In the genomic region with DNA sequence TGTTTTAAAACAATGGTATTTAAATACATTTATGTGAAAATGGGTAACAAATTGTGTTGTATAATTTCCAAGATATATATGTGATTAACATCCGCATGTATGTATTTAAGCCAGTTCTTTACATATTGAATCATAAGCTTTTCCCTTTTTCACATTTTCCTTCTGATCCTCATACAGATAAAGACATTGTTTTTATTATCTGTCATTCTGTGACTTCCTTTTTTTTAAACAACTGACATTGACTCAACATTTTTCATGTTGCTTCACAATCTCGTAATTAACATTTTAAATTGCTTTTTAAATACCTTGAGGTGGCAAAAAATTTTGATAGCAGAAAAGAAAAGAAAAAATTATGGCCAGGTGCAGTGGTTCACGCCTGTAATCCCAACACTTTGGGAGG, we compare ENCODE assay signal across 10 cellular contexts. TPM values are rescaled to one million over a fixed set of nuclear protein-coding genes. Genes with fewer than 3 reads are reported as not detected.
DNase-seq lines count a peak whose midpoint lies in the region; ATAC-seq and TF ChIP-seq lines count a peak whose summit lies in the region.
"Had no signal": no experiment of that assay in that cellular context is flagged by ENCODE, and none has a peak within 500 bp of the region (broad histone marks: within the 10 kb centered on the region; RNA-seq: fewer than 3 reads in every experiment).

No MANE protein-coding gene starts in this region.

- peak overlapping the region; percentile 91 for H3K4me3 ChIP-seq in WI38 (ENCODE audit: low read depth, low read length)
- H3K4me3 ChIP-seq in hepatocyte: peak overlapping the region; percentile 68
- peak overlapping the region; percentile 85 for H3K4me3 ChIP-seq in thoracic aorta
- H3K4me3 ChIP-seq in H7 (ENCODE audit: insufficient read depth, low read depth, low read length): no peak overlapping the region

- no peak for DNase-seq in activated T-cell treated with anti-CD3 and anti-CD28 coated beads, Interleukin-2, amount 50 U/mL, for 24 hours
- no peak for DNase-seq in activated T-cell treated with anti-CD3 and anti-CD28 coated beads, Interleukin-2, amount 50 U/mL, for 48 hours
- DNase-seq in hepatocyte (ENCODE audit: low spot score): no peak
- no peak for DNase-seq in thoracic aorta (ENCODE audit: low spot score)
- no peak for DNase-seq in H7
- DNase-seq: cortex of kidney had no signal

- 92% methylated on average over 3 of the region's 3 CpGs for WGBS in hepatocyte (ENCODE audit: low lambda C conversion rate, missing lambda C conversion rate)

- peaks cover 4% of the 10 kb centered on the region for H4K20me1 ChIP-seq in hepatocyte (ENCODE audit: insufficient read depth, poor library complexity, severe bottlenecking)

- peaks cover 41% of the 10 kb centered on the region for H3K4me1 Mint-ChIP-seq in activated T-cell treated with anti-CD3 and anti-CD28 coated beads, Interleukin-2, amount 50 U/mL, for 24 hours (ENCODE audit: low read depth)

- H3K9me3 ChIP-seq in hepatocyte (ENCODE audit: low read depth) (no peaks in the 10 kb centered on the region), thoracic aorta (no peaks in the 10 kb centered on the region)
- H3K9me3 ChIP-seq: pancreas had no signal

- peak overlapping the region; percentile 78 for H3K4me2 ChIP-seq in hepatocyte

- H3K9me3 Mint-ChIP-seq in activated T-cell treated with anti-CD3 and anti-CD28 coated beads, Interleukin-2, amount 50 U/mL, for 24 hours: no peaks in the 10 kb centered on the region

- TF ChIP-seq CTCF in WI38 (IDR thresholded peaks at IDR 0.05; ENCODE audit: low read depth, low read length) (no peak), hepatocyte (IDR thresholded peaks at IDR 0.05; ENCODE audit: poor library complexity) (no peak), thoracic aorta (IDR thresholded peaks at IDR 0.05) (no peak)

- H3K4me1 ChIP-seq in hepatocyte (ENCODE audit: insufficient read depth) (peaks cover 7% of the 10 kb centered on the region), thoracic aorta (ENCODE audit: control insufficient read depth in 1 of 2, low read depth in 2 of 2) (peaks cover 10 to 18% of the 10 kb centered on the region in 2 donors)

- H3K27ac Mint-ChIP-seq in activated T-cell treated with anti-CD3 and anti-CD28 coated beads, Interleukin-2, amount 50 U/mL, for 24 hours: no peak overlapping the region

- H3K4me3 Mint-ChIP-seq in activated T-cell treated with anti-CD3 and anti-CD28 coated beads, Interleukin-2, amount 50 U/mL, for 24 hours: peak overlapping the region; percentile 90

- H2AFZ ChIP-seq in hepatocyte: no peak overlapping the region

- no peaks in the 10 kb centered on the region for H3K27me3 Mint-ChIP-seq in activated T-cell treated with anti-CD3 and anti-CD28 coated beads, Interleukin-2, amount 50 U/mL, for 24 hours

- peak overlapping the region; percentile 98 for H3K27ac ChIP-seq in hepatocyte
- peak overlapping the region in 1 of 2 donors; percentile 97 for H3K27ac ChIP-seq in thoracic aorta

- H3K79me2 ChIP-seq in hepatocyte: peaks cover 31% of the 10 kb centered on the region

- H3K27me3 ChIP-seq in hepatocyte: no peaks in the 10 kb centered on the region
- H3K27me3 ChIP-seq in thoracic aorta (replicated peaks; ENCODE audit: insufficient read depth): no peaks in the 10 kb centered on the region
- H3K27me3 ChIP-seq in H7 (ENCODE audit: control insufficient read depth, insufficient read depth, low read length): peaks cover 3% of the 10 kb centered on the region; the same call in 1 of the 2 replicates
- H3K27me3 ChIP-seq: pancreas had no signal

- ATAC-seq in thoracic aorta (ENCODE audit: insufficient number of reproducible peaks, low FRiP score, low read depth) (no peak), HG03097 (IDR thresholded peaks at IDR 0.05; ENCODE audit: low FRiP score, unreplicated experiment) (no peak)
- ATAC-seq in activated CD4-positive, CD25-positive, alpha-beta regulatory T cell treated with anti-CD3 and anti-CD28 coated beads, Interleukin-2, amount 50 U/mL, for 24 hours: no peak

- H3K36me3 ChIP-seq in hepatocyte (replicated peaks; ENCODE audit: insufficient read depth, low read depth) (no peaks in the 10 kb centered on the region), thoracic aorta (no peaks in the 10 kb centered on the region), H7 (replicated peaks; ENCODE audit: control insufficient read depth, insufficient read depth, low read length) (no peaks in the 10 kb centered on the region)

- no peaks in the 10 kb centered on the region for H3K9me2 ChIP-seq in hepatocyte (replicated peaks; ENCODE audit: insufficient read depth)

- H3K36me3 Mint-ChIP-seq in activated T-cell treated with anti-CD3 and anti-CD28 coated beads, Interleukin-2, amount 50 U/mL, for 24 hours (ENCODE audit: low read depth): peaks cover 30% of the 10 kb centered on the region

RNA-seq across cellular contexts. Expression of gene STXBP3, which starts 1.4 kb away (rescaled TPM):
- total RNA-seq in hepatocyte: 55.7 and 77.5 TPM in 2 replicates
- 25.0 and 35.2 TPM in 2 replicates for polyA plus RNA-seq in hepatocyte
- 100 to 1,000 TPM in 1 of 2 donors, 10 to 100 TPM in 1; 70.8 to 142 TPM for total RNA-seq in thoracic aorta
- total RNA-seq in H7 (2014; rRNA removed; shearing (Covaris generic)): 31.0 and 45.7 TPM in 2 replicates

RNA-seq across cellular contexts. Expression of gene FNDC7, which starts 35.2 kb away (rescaled TPM):
- not detected in 2 replicates for total RNA-seq in hepatocyte
- not detected in 2 replicates for polyA plus RNA-seq in hepatocyte
- not detected for total RNA-seq in thoracic aorta
- 0.03 and 0.33 TPM in 2 replicates for total RNA-seq in H7 (2014; rRNA removed; shearing (Covaris generic))
- polyA plus RNA-seq: pancreas had no signal

RNA-seq across cellular contexts. Expression of gene PRPF38B, which starts 55.8 kb away (rescaled TPM):
- total RNA-seq in hepatocyte (26.1 and 27.9 TPM in 2 replicates), thoracic aorta (10 to 100 TPM; 21.7 to 57.3 TPM)
- 30.1 and 41.4 TPM in 2 replicates for polyA plus RNA-seq in hepatocyte
- 31.9 and 41.3 TPM in 2 replicates for total RNA-seq in H7 (2014; rRNA removed; shearing (Covaris generic))
